In genomic region chr16:81710596-81710995, GRCh38 we compare ENCODE assay signal across 23 cellular contexts.
DNase-seq lines count a peak whose midpoint lies in the region; TF ChIP-seq lines count a peak whose summit lies in the region.
"Had no signal": no experiment of that assay in that cellular context is flagged by ENCODE, and none has a peak within 500 bp of the region (broad histone marks: within the 10 kb centered on the region; RNA-seq: fewer than 3 reads in every experiment).

No MANE protein-coding gene starts in this region.

- H3K4me1 ChIP-seq in A673 (ENCODE audit: insufficient read depth, low read length, poor library complexity, severe bottlenecking) (peaks cover under 1% of the 10 kb centered on the region), HEK293 (ENCODE audit: control insufficient read depth, insufficient read depth, low read length) (peaks cover 5% of the 10 kb centered on the region; the same call in 1 of the 2 replicates), neural progenitor cell (peaks cover 25% of the 10 kb centered on the region), tibial nerve (peaks cover 0 to 26% (median 2%) of the 10 kb centered on the region in 4 donors), mammary epithelial cell (ENCODE audit: insufficient read depth, low read length) (peaks cover 27% of the 10 kb centered on the region)

- no peak for TF ChIP-seq POLR2A in tibial nerve (IDR thresholded peaks at IDR 0.05)

- TF ChIP-seq CTCF in A673 (conservative IDR thresholded peaks at IDR 0.05; ENCODE audit: low read depth, low read length) (no peak), HEK293 (tag by site-specific recombination; IDR thresholded peaks at IDR 0.05) (no peak), chondrocyte (IDR thresholded peaks at IDR 0.05) (no peak), neural progenitor cell (IDR thresholded peaks at IDR 0.05) (no peak), tibial nerve (IDR thresholded peaks at IDR 0.05) (no peak), mammary epithelial cell (conservative IDR thresholded peaks at IDR 0.05 in 1 of 2, IDR thresholded peaks at IDR 0.05 in 1 of 2; ENCODE audit: extremely low read depth in 1 of 2, insufficient read depth in 1 of 2, low read depth in 1 of 2, low read length in 2 of 2) (no peak)

- peaks cover 36% of the 10 kb centered on the region for H3F3A ChIP-seq in neural progenitor cell (ENCODE audit: low read depth)

- WGBS in tibial nerve, 2 donors: 68 to 71% methylated on average over 12 of the region's 12 CpGs
- WGBS in mammary epithelial cell (ENCODE audit: low coverage, missing lambda C conversion rate): 59% methylated on average over 4 of the region's 12 CpGs

- H3K27ac ChIP-seq in A673 (ENCODE audit: low read depth, low read length, poor library complexity, severe bottlenecking) (no peak overlapping the region), HEK293 (ENCODE audit: extremely low read depth, low read depth, low read length) (no peak overlapping the region), neural progenitor cell (no peak overlapping the region), tibial nerve (no peak overlapping the region), mammary epithelial cell (ENCODE audit: insufficient read depth, low read depth, low read length) (no peak overlapping the region)
- H3K27ac ChIP-seq: foreskin keratinocyte, upper lobe of right lung had no signal

- BruUV-seq in A673 (replicated peaks; lab: Mats Ljungman, UMichigan): no TSS peak
- BruUV-seq in mammary epithelial cell (replicated peaks; lab: Mats Ljungman, UMichigan): no TSS peak

- no peaks in the 10 kb centered on the region for H3K9me3 Mint-ChIP-seq in chondrocyte (ENCODE audit: low read depth)
- H3K9me3 Mint-ChIP-seq in neural progenitor cell: no peaks in the 10 kb centered on the region
- H3K9me3 Mint-ChIP-seq: activated naive CD8-positive, alpha-beta T cell treated with anti-CD3 and anti-CD28 coated beads for 36 hours; activated T-helper 17 cell treated with anti-CD3 and anti-CD28 coated beads, Interleukin-2, amount 50 U/mL, for 72 hours had no signal

- H3K4me3 ChIP-seq in A673 (ENCODE audit: low read depth, low read length, poor library complexity, severe bottlenecking) (no peak overlapping the region), HEK293 (ENCODE audit: low read depth, low read length) (no peak overlapping the region), neural progenitor cell (no peak overlapping the region), tibial nerve (no peak overlapping the region), mammary epithelial cell (replicated peaks in 1 of 3; ENCODE audit: insufficient read depth in 1 of 3, low read depth in 2 of 3, low read length in 3 of 3) (no peak overlapping the region)
- H3K4me3 ChIP-seq: PC-9, SJCRH30, upper lobe of right lung had no signal

- CTCF ChIA-PET in A673 (lab: Charles Lee): interaction anchor here (0.7 kb wide), 1 partner anchor 662 kb away, joined by 3 read pairs; no protein-coding TSS in a partner anchor
- CTCF ChIA-PET in HEK293 (lab: Yijun Ruan, JAX): no interaction called here
- CTCF ChIA-PET in mammary epithelial cell (lab: Charles Lee; ENCODE audit: low non-redundant PET): no interaction called here

- intact Hi-C loops in A673 (cut with micrococcal nuclease; ENCODE audit: unreplicated experiment) (no loop called here), mammary epithelial cell (cut with micrococcal nuclease) (no loop called here)

- no peaks in the 10 kb centered on the region for H3K27me3 Mint-ChIP-seq in chondrocyte (ENCODE audit: low read depth)
- H3K27me3 Mint-ChIP-seq in neural progenitor cell (ENCODE audit: insufficient read depth, low read depth): peaks cover 4% of the 10 kb centered on the region
- H3K27me3 Mint-ChIP-seq: activated naive CD8-positive, alpha-beta T cell treated with anti-CD3 and anti-CD28 coated beads for 36 hours; activated T-helper 17 cell treated with anti-CD3 and anti-CD28 coated beads, Interleukin-2, amount 50 U/mL, for 72 hours had no signal

- H2AFZ ChIP-seq in neural progenitor cell (replicated peaks) (no peak overlapping the region), mammary epithelial cell (ENCODE audit: low read depth, low read length) (no peak overlapping the region)
- H2AFZ ChIP-seq: PC-9 had no signal

- H3K4me3 Mint-ChIP-seq in chondrocyte (ENCODE audit: unreplicated experiment) (no peak overlapping the region), neural progenitor cell (peak overlapping the region; percentile 41)
- H3K4me3 Mint-ChIP-seq: activated naive CD8-positive, alpha-beta T cell treated with anti-CD3 and anti-CD28 coated beads for 36 hours; activated T-helper 17 cell treated with anti-CD3 and anti-CD28 coated beads, Interleukin-2, amount 50 U/mL, for 72 hours; CD14-positive monocyte had no signal

- H3K36me3 ChIP-seq in A673 (ENCODE audit: insufficient read depth, low read length, poor library complexity, severe bottlenecking): peaks cover 10% of the 10 kb centered on the region
- H3K36me3 ChIP-seq in HEK293 (ENCODE audit: control insufficient read depth in 2 of 2, insufficient read depth in 1 of 2, low read length in 2 of 2): peaks cover 0 to 32% of the 10 kb centered on the region in 2 experiments; a peak in 1 of 3 replicates
- H3K36me3 ChIP-seq in neural progenitor cell: no peaks in the 10 kb centered on the region
- peaks cover 0 to 52% (median 9%) of the 10 kb centered on the region in 3 donors for H3K36me3 ChIP-seq in tibial nerve
- H3K36me3 ChIP-seq in mammary epithelial cell (ENCODE audit: insufficient read depth, low read length): peaks cover 12% of the 10 kb centered on the region
- H3K36me3 ChIP-seq: SJCRH30 had no signal

- H3K79me2 ChIP-seq in neural progenitor cell (ENCODE audit: low read depth) (no peaks in the 10 kb centered on the region), mammary epithelial cell (ENCODE audit: insufficient read depth, low read length) (no peaks in the 10 kb centered on the region)

- dilution Hi-C loops in mammary epithelial cell (cut with HindIII; ENCODE audit: low sequenced_read_pairs): no loop called here

- in situ Hi-C loops in mammary epithelial cell (cut with MboI; ENCODE audit: low sequenced_read_pairs in 2 of 2): no loop called here

- H3K27me3 ChIP-seq in A673 (replicated peaks; ENCODE audit: insufficient read depth, low read depth, low read length, poor library complexity) (no peaks in the 10 kb centered on the region), neural progenitor cell (no peaks in the 10 kb centered on the region), tibial nerve (no peaks in the 10 kb centered on the region), mammary epithelial cell (ENCODE audit: insufficient read depth, low read length) (no peaks in the 10 kb centered on the region)
- H3K27me3 ChIP-seq: foreskin keratinocyte, SJCRH30, upper lobe of right lung had no signal

- H3K9me3 ChIP-seq in A673 (ENCODE audit: low read depth, low read length, poor library complexity, severe bottlenecking) (no peaks in the 10 kb centered on the region), HEK293 (ENCODE audit: control insufficient read depth, insufficient read depth, low read depth, low read length) (no peaks in the 10 kb centered on the region), neural progenitor cell (ENCODE audit: low read depth) (no peaks in the 10 kb centered on the region), tibial nerve (no peaks in the 10 kb centered on the region), mammary epithelial cell (replicated peaks; ENCODE audit: insufficient read depth, low read length) (no peaks in the 10 kb centered on the region)
- H3K9me3 ChIP-seq: SJCRH30, upper lobe of right lung had no signal

- H3K9ac ChIP-seq in neural progenitor cell (no peak overlapping the region), mammary epithelial cell (ENCODE audit: insufficient read depth, low read length) (no peak overlapping the region)

- H3K4me2 ChIP-seq in neural progenitor cell (peak overlapping the region; percentile 6), mammary epithelial cell (ENCODE audit: insufficient read depth, low read depth, low read length) (no peak overlapping the region)

- no peak for TF ChIP-seq EP300 in tibial nerve (IDR thresholded peaks at IDR 0.05)

- DNase-seq in A673 (ENCODE audit: low spot score) (peak; percentile 37), chondrocyte (ENCODE audit: low spot score) (no peak), neural progenitor cell (ENCODE audit: low spot score) (peak; percentile 77), superior temporal gyrus (ENCODE audit: extremely low spot score) (no peak), tibial nerve (ENCODE audit: low spot score in 2 of 2) (no peak), mammary epithelial cell (no peak)
- no peak for DNase-seq in stimulated activated CD4-positive, alpha-beta T cell treated with anti-CD3 and anti-CD28 coated beads, Interleukin-4, amount 100 ng/mL, for 24 hours
- DNase-seq: activated CD4-positive, alpha-beta T cell treated with anti-CD3 and anti-CD28 coated beads for 48 hours; activated naive CD8-positive, alpha-beta T cell treated with anti-CD3 and anti-CD28 coated beads for 36 hours; cerebellar nuclear complex; foreskin keratinocyte; hypothalamus; KG1; NCI-H1694 treated with DMSO at 0.1 percent for 48 hours; NCI-H2171 treated with DMSO at 0.1 percent for 48 hours; NCI-H748 treated with DMSO at 0.1 percent for 48 hours; PC-9; retina; SJCRH30; upper lobe of right lung had no signal

- H3K36me3 Mint-ChIP-seq in chondrocyte (ENCODE audit: low read depth) (peaks cover 17% of the 10 kb centered on the region), neural progenitor cell (peaks cover 12% of the 10 kb centered on the region)

- POLR2A ChIA-PET in A673 (lab: Charles Lee; ENCODE audit: low non-redundant PET) (no interaction called here), HEK293 (lab: Yijun Ruan, JAX) (no interaction called here)

- H3K4me1 Mint-ChIP-seq in chondrocyte (ENCODE audit: low read depth) (peaks cover 46% of the 10 kb centered on the region), neural progenitor cell (peaks cover 55% of the 10 kb centered on the region)

- H4K20me1 ChIP-seq in neural progenitor cell (ENCODE audit: low read depth) (no peaks in the 10 kb centered on the region), mammary epithelial cell (ENCODE audit: insufficient read depth, low read length) (no peaks in the 10 kb centered on the region)

- H3K27ac Mint-ChIP-seq in chondrocyte (ENCODE audit: unreplicated experiment) (peak overlapping the region; percentile 86), neural progenitor cell (no peak overlapping the region)
- H3K27ac Mint-ChIP-seq: activated naive CD8-positive, alpha-beta T cell treated with anti-CD3 and anti-CD28 coated beads for 36 hours; activated T-helper 17 cell treated with anti-CD3 and anti-CD28 coated beads, Interleukin-2, amount 50 U/mL, for 72 hours had no signal

TF ChIP-seq in HEK293, 187 proteins besides CTCF, POLR2A, EP300 and RAD21:
- peak; percentile 56 for TF ChIP-seq ZFHX2 (tag by site-specific recombination; conservative IDR thresholded peaks at IDR 0.05)
- TF ChIP-seq EGR2 (tag by site-specific recombination; IDR thresholded peaks at IDR 0.05; ENCODE audit: low read depth): peak; percentile 78
- TF ChIP-seq ZNF202 (tag by site-specific recombination; IDR thresholded peaks at IDR 0.05; ENCODE audit: borderline replicate concordance): no peak

Comparison
In these comparisons a context has a peak if more than half of its experiments do, and no peak if none do; other contexts are left out.
1. DNase-seq: peak in A673 (single experiment) and neural progenitor cell (single experiment); none in chondrocyte (single experiment), superior temporal gyrus (single experiment), stimulated activated CD4-positive, alpha-beta T cell treated with anti-CD3 and anti-CD28 coated beads, Interleukin-4, amount 100 ng/mL, for 24 hours (single experiment), tibial nerve (0 of 2) and mammary epithelial cell (single experiment).